ENCODE assay signal across 21 cellular contexts in the genomic region with DNA sequence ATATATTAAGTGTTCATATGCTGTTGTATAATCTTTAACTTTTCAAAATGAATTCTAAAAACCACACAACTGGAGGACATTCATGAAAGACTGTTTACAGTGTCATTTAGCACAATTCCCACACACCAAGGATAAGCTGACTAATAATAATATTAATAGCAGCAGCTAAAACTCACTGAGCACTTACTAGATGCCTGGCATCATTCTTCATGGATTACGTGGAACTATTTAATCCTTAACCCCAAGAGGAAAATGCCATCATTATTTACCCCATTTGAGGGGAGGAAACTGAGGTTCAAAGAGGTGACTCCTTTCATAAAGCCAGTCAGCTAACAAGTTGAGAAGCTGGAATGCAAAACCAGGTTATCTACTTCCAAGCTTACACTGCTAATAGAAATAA.
"Had no signal": no experiment of that assay in that cellular context is flagged by ENCODE, and none has a peak within 500 bp of the region (broad histone marks: within the 10 kb centered on the region; RNA-seq: fewer than 3 reads in every experiment).

No MANE protein-coding gene starts in this region.

- H3K9me3 ChIP-seq: MG63, SJSA1 had no signal

- DNase-seq: KBM-7, MG63, NCI-H1092, NCI-H1105 treated with DMSO at 0.1 percent for 48 hours, NCI-H1417 treated with DMSO at 0.1 percent for 48 hours, NCI-H146, NCI-H1694 treated with DMSO at 0.1 percent for 48 hours, NCI-H2029, NCI-H2081 treated with DMSO at 0.1 percent for 48 hours, NCI-H2171, NCI-H226, NCI-H446, NCI-H510A, NCI-H524 treated with DMSO at 0.1 percent for 48 hours, NCI-H774, Right ventricle myocardium superior, RPMI8226, SIG-M5 had no signal

- H3K4me1 ChIP-seq: SJSA1 had no signal

- FAIRE-seq: RCC 7860 had no signal

- H3K27me3 ChIP-seq: MG63, SJSA1 had no signal

- H3K4me3 ChIP-seq: MG63, SJSA1, SK-N-MC had no signal

- H3K27ac ChIP-seq: SJSA1, SK-N-MC had no signal

- H3K36me3 ChIP-seq: MG63, SJSA1 had no signal
